ENCODE assay signal across 23 cellular contexts in genomic region chr17:75478508-75478907, GRCh38. TPM values are rescaled to one million over a fixed set of nuclear protein-coding genes. Genes with fewer than 3 reads are reported as not detected.
DNase-seq lines count a peak whose midpoint lies in the region; ATAC-seq, FAIRE-seq and TF ChIP-seq lines count a peak whose summit lies in the region.
"Had no signal": no experiment of that assay in that cellular context is flagged by ENCODE, and none has a peak within 500 bp of the region (broad histone marks: within the 10 kb centered on the region; RNA-seq: fewer than 3 reads in every experiment).

No MANE protein-coding gene starts in this region.

- H3K4me1 ChIP-seq in heart right ventricle = peaks cover 28 to 75% (median 55%) of the 10 kb centered on the region in 9 donors
- H3K4me1 ChIP-seq in K562 (replicated peaks in 1 of 2; ENCODE audit: control insufficient read depth in 2 of 2, insufficient read depth in 2 of 2, low read length in 2 of 2) = peaks cover 0 to 13% of the 10 kb centered on the region in 2 experiments; a peak in 2 of 5 replicates
- H3K4me1 ChIP-seq in mesenchymal stem cell (ENCODE audit: control insufficient read depth, insufficient read depth, low read depth, low read length) = peaks cover 26% of the 10 kb centered on the region
- H3K4me1 ChIP-seq in tibial nerve = peaks cover 0 to 91% (median 41%) of the 10 kb centered on the region in 4 donors
- peaks cover 0 to 9% (median 0%) of the 10 kb centered on the region in 4 donors for H3K4me1 ChIP-seq in right lobe of liver
- H3K4me1 ChIP-seq in spleen = peaks cover 10 to 79% (median 35%) of the 10 kb centered on the region in 6 donors
- H3K4me1 ChIP-seq: BE2C had no signal

- no peak overlapping the region for H3K4me2 ChIP-seq in K562 (ENCODE audit: insufficient read depth, low read length)
- no peak overlapping the region for H3K4me2 ChIP-seq in mesenchymal stem cell (ENCODE audit: low read length, poor library complexity, severe bottlenecking)

- H3K27me3 ChIP-seq in heart right ventricle = no peaks in the 10 kb centered on the region
- H3K27me3 ChIP-seq in K562 (ENCODE audit: control insufficient read depth in 2 of 2, insufficient read depth in 2 of 2, low read length in 2 of 2) = no peaks in the 10 kb centered on the region
- no peaks in the 10 kb centered on the region for H3K27me3 ChIP-seq in mesenchymal stem cell (ENCODE audit: control insufficient read depth in 1 of 2, insufficient read depth in 1 of 2, low read length in 2 of 2)
- H3K27me3 ChIP-seq in tibial nerve = no peaks in the 10 kb centered on the region
- no peaks in the 10 kb centered on the region for H3K27me3 ChIP-seq in right lobe of liver
- no peaks in the 10 kb centered on the region for H3K27me3 ChIP-seq in spleen (replicated peaks in 1 of 7)
- H3K27me3 ChIP-seq: ascending aorta, BE2C, gastroesophageal sphincter, left lung had no signal

- in situ Hi-C loops in K562 (cut with MboI) = no loop called here

- H3K14ac ChIP-seq in mesenchymal stem cell (ENCODE audit: low read length in 2 of 2) = no peak overlapping the region

- H4K20me1 ChIP-seq in K562 (replicated peaks; ENCODE audit: control insufficient read depth, insufficient read depth, low read length) = peaks cover 17% of the 10 kb centered on the region

- CTCF ChIA-PET in K562 (lab: Yijun Ruan, JAX; ENCODE audit: low intra/inter-chr PET ratio) = no interaction called here

- H2AFZ ChIP-seq in K562 (ENCODE audit: low read depth, low read length) (no peak overlapping the region), mesenchymal stem cell (ENCODE audit: low read depth, low read length) (no peak overlapping the region)

- no peak for ATAC-seq in heart right ventricle
- no peak for ATAC-seq in Right ventricle myocardium superior (ENCODE audit: poor library complexity)
- ATAC-seq in K562 = no peak
- no peak for ATAC-seq in right lobe of liver
- ATAC-seq: gastroesophageal sphincter, left lung had no signal

- H3K36me3 ChIP-seq in heart right ventricle (peaks cover 0 to 12% (median 0%) of the 10 kb centered on the region in 9 donors), K562 (ENCODE audit: control insufficient read depth, insufficient read depth, low read length) (peaks cover 5% of the 10 kb centered on the region; the same call in 2 of the 3 replicates), mesenchymal stem cell (ENCODE audit: control insufficient read depth in 1 of 2, insufficient read depth in 2 of 2, low read depth in 1 of 2, low read length in 2 of 2) (peaks cover 1 to 45% of the 10 kb centered on the region in 2 experiments), tibial nerve (no peaks in the 10 kb centered on the region), right lobe of liver (peaks cover 0 to under 1% (median 0%) of the 10 kb centered on the region in 4 donors), spleen (peaks cover 0 to 72% (median 4%) of the 10 kb centered on the region in 6 donors)

- no peak overlapping the region for H2BK15ac ChIP-seq in mesenchymal stem cell (ENCODE audit: low read depth, poor library complexity, severe bottlenecking)

- no peak overlapping the region for H3K4me3 ChIP-seq in heart right ventricle
- no peak overlapping the region for H3K4me3 ChIP-seq in K562
- H3K4me3 ChIP-seq in mesenchymal stem cell (ENCODE audit: insufficient read depth in 1 of 2, low read depth in 1 of 2, low read length in 2 of 2) = no peak overlapping the region
- no peak overlapping the region for H3K4me3 ChIP-seq in tibial nerve
- no peak overlapping the region for H3K4me3 ChIP-seq in right lobe of liver
- H3K4me3 ChIP-seq in spleen = no peak overlapping the region
- H3K4me3 ChIP-seq: ascending aorta, coronary artery, gastroesophageal sphincter, left lung, skin epidermis had no signal

- H3K79me1 ChIP-seq in mesenchymal stem cell (replicated peaks; ENCODE audit: low read length, poor library complexity, severe bottlenecking) = peaks cover 45% of the 10 kb centered on the region

- BruUV-seq in K562 (replicated peaks; lab: Mats Ljungman, UMichigan) = no TSS peak

- TF ChIP-seq POLR2A in K562 (conservative IDR thresholded peaks at IDR 0.05) = no peak
- TF ChIP-seq POLR2A in tibial nerve (IDR thresholded peaks at IDR 0.05) = no peak
- TF ChIP-seq POLR2A in right lobe of liver (IDR thresholded peaks at IDR 0.05) = no peak
- no peak for TF ChIP-seq POLR2A in spleen (IDR thresholded peaks at IDR 0.05)

- H4K8ac ChIP-seq in mesenchymal stem cell (ENCODE audit: low read length) = peak overlapping the region; percentile 36

- H3K27ac ChIP-seq in heart right ventricle (peak overlapping the region in 6 of 10 donors; percentile 1 to 51 (median 27)), K562 (ENCODE audit: extremely low read depth, low read depth, low read length) (no peak overlapping the region), mesenchymal stem cell (ENCODE audit: low read length, poor library complexity, severe bottlenecking) (no peak overlapping the region), tibial nerve (peak overlapping the region in 3 of 4 donors; percentile 4 to 46 (median 31)), right lobe of liver (no peak overlapping the region), spleen (peak overlapping the region in 3 of 8 donors; percentile 18 to 41 (median 37))
- H3K27ac ChIP-seq: coronary artery, left lung, skin epidermis, VCaP had no signal

- peak overlapping the region in 1 of 2 experiments; percentile 70 for H3K23ac ChIP-seq in mesenchymal stem cell (ENCODE audit: low read length in 2 of 2)

- no peaks in the 10 kb centered on the region for H3K9me3 ChIP-seq in heart right ventricle
- H3K9me3 ChIP-seq in K562 (replicated peaks; ENCODE audit: control insufficient read depth, insufficient read depth, low read depth, low read length) = no peaks in the 10 kb centered on the region
- no peaks in the 10 kb centered on the region for H3K9me3 ChIP-seq in mesenchymal stem cell (ENCODE audit: control insufficient read depth, low read length)
- no peaks in the 10 kb centered on the region for H3K9me3 ChIP-seq in tibial nerve
- H3K9me3 ChIP-seq in right lobe of liver = no peaks in the 10 kb centered on the region
- H3K9me3 ChIP-seq in spleen = no peaks in the 10 kb centered on the region
- H3K9me3 ChIP-seq: ascending aorta, BE2C, gastroesophageal sphincter, left lung had no signal

- H2BK120ac ChIP-seq in mesenchymal stem cell (ENCODE audit: low read depth, low read length) = no peak overlapping the region

- 65 to 69% methylated on average over 7 of the region's 7 CpGs for WGBS in heart right ventricle, 2 donors
- WGBS in K562 (ENCODE audit: insufficient coverage, low coverage, missing lambda C conversion rate) = 55% methylated on average over 6 of the region's 7 CpGs
- WGBS in mesenchymal stem cell = 62% methylated on average over 7 of the region's 7 CpGs
- 57 to 62% methylated on average over 7 of the region's 7 CpGs for WGBS in tibial nerve, 2 donors
- 83% methylated on average over 7 of the region's 7 CpGs for WGBS in right lobe of liver (ENCODE audit: insufficient coverage, low coverage, low lambda C conversion rate, missing lambda C conversion rate)
- WGBS in spleen, 5 donors = 76 to 88% (median 86%) methylated on average over 7 of the region's 7 CpGs

- H3K9me1 ChIP-seq in K562 (ENCODE audit: control insufficient read depth, insufficient read depth, low read length) = no peaks in the 10 kb centered on the region

- TF ChIP-seq CTCF in heart right ventricle (IDR thresholded peaks at IDR 0.05) = no peak
- no peak for TF ChIP-seq CTCF in K562 (IDR thresholded peaks at IDR 0.05 in 2 of 3, conservative IDR thresholded peaks at IDR 0.05 in 1 of 3; ENCODE audit: insufficient read depth in 2 of 3, low read depth in 1 of 3, low read length in 3 of 3)
- TF ChIP-seq CTCF in tibial nerve (IDR thresholded peaks at IDR 0.05) = no peak
- no peak for TF ChIP-seq CTCF in right lobe of liver (IDR thresholded peaks at IDR 0.05)
- TF ChIP-seq CTCF in spleen (IDR thresholded peaks at IDR 0.05 in 8 of 11, conservative IDR thresholded peaks at IDR 0.05 in 3 of 11) = no peak

- no peak overlapping the region for H2BK5ac ChIP-seq in mesenchymal stem cell (ENCODE audit: low read depth, low read length, poor library complexity, severe bottlenecking)

- POLR2A ChIA-PET in K562 (lab: Yijun Ruan, JAX) = interaction anchor here (1.2 kb wide), 1 partner anchor 12 kb away, joined by 3 read pairs; no protein-coding TSS in a partner anchor

- TF ChIP-seq RAD21 in K562 (CRISPR knock-in tag; conservative IDR thresholded peaks at IDR 0.05 in 1 of 2, IDR thresholded peaks at IDR 0.05 in 1 of 2) = no peak

- no peak overlapping the region for H3K18ac ChIP-seq in mesenchymal stem cell (ENCODE audit: low read depth in 1 of 2, low read length in 2 of 2)

- no peak overlapping the region for H3K9ac ChIP-seq in K562 (ENCODE audit: insufficient read depth in 1 of 2, low read depth in 2 of 2, low read length in 2 of 2)
- no peak overlapping the region for H3K9ac ChIP-seq in mesenchymal stem cell (ENCODE audit: low read length)

- H3K4ac ChIP-seq in mesenchymal stem cell (ENCODE audit: low read depth in 1 of 2, low read length in 2 of 2) = no peak overlapping the region

- no peak overlapping the region for H2BK12ac ChIP-seq in mesenchymal stem cell (ENCODE audit: low read length in 2 of 2)

- H4K91ac ChIP-seq in mesenchymal stem cell (ENCODE audit: low read length) = no peak overlapping the region

- intact Hi-C loops in heart right ventricle (cut with DNase I) (loop anchor here in 2 of 10 donors (5.0 to 10.0 kb wide), 3 partner anchors 34 to 54 kb away; no protein-coding TSS in a partner anchor), Right ventricle myocardium superior (cut with DNase I) (no loop called here), K562 (cut with micrococcal nuclease) (no loop called here), right lobe of liver (cut with DNase I) (no loop called here), spleen (cut with DNase I; ENCODE audit: low total_unique reads) (no loop called here)

- no peak for TF ChIP-seq EP300 in K562 (IDR thresholded peaks at IDR 0.05; ENCODE audit: low read length)
- no peak for TF ChIP-seq EP300 in tibial nerve (IDR thresholded peaks at IDR 0.05)

- FAIRE-seq in K562 (lab: Jason Lieb, UNC) = peak; percentile 49
- FAIRE-seq: urothelium cell line had no signal

- H2AK5ac ChIP-seq in mesenchymal stem cell (ENCODE audit: low read length, severe bottlenecking) = no peak overlapping the region

- H3K79me2 ChIP-seq in K562 (ENCODE audit: control insufficient read depth, insufficient read depth, low read length) = no peaks in the 10 kb centered on the region

- DNase-seq in heart right ventricle (no peak), Right ventricle myocardium superior (no peak), K562 (ENCODE audit: extremely low read depth in 1 of 4, low spot score in 3 of 4) (no peak), mesenchymal stem cell (no peak), tibial nerve (ENCODE audit: low spot score in 2 of 2) (no peak), right lobe of liver (no peak), spleen (no peak)
- no peak for DNase-seq in activated CD8-positive, alpha-beta memory T cell treated with anti-CD3 and anti-CD28 coated beads, Interleukin-2, amount 50 U/mL, for 48 hours
- DNase-seq: activated CD4-positive, alpha-beta T cell treated with anti-CD3 and anti-CD28 coated beads, Interleukin-2, amount 50 U/mL, for 4 hours; activated T-cell treated with anti-CD3 and anti-CD28 coated beads for 4 hours; BE2C; NCI-H1105 treated with DMSO at 0.1 percent for 48 hours; NCI-H2107; NCI-H526; occipital lobe; SHP77 treated with DMSO at 0.1 percent for 48 hours had no signal

RNA-seq across cellular contexts. Expression of gene TMEM94, which starts 22.1 kb away (rescaled TPM):
- 10 to 100 TPM; 29.0 to 66.7 (median 41.3) TPM for total RNA-seq in heart right ventricle
- 10 to 100 TPM; 25.6 to 56.1 TPM for polyA plus RNA-seq in heart right ventricle
- total RNA-seq in Right ventricle myocardium superior = 38.0 TPM
- 116 and 363 TPM in 2 replicates for total RNA-seq in K562 (2011; cell fraction: chromatin; rRNA removed; ENCODE audit: low replicate concordance)
- total RNA-seq in K562 (2011; cell fraction: nucleolus; rRNA removed) = 190 and 220 TPM in 2 replicates
- total RNA-seq in K562 (2011; cell fraction: nucleoplasm; rRNA removed) = 137 and 149 TPM in 2 replicates
- total RNA-seq in K562 (2014; rRNA removed) = 13.5 and 20.4 TPM in 2 replicates
- 6.5 and 10.0 TPM in 2 replicates for total RNA-seq in K562 (2014; rRNA removed; fragmentation: Illumina TruSeq; extraction: Trizol)
- total RNA-seq in K562 (2015; rRNA removed; fragmentation: Illumina TruSeq; extraction: Trizol) = 14.4 and 17.2 TPM in 2 replicates
- 32.8 and 42.1 TPM in 2 replicates for total RNA-seq in K562 (2021)
- 15.7 and 53.7 TPM in 2 replicates for polyA plus RNA-seq in K562 (2011; rRNA removed)
- 33.2 and 34.4 TPM in 2 replicates for polyA plus RNA-seq in K562 (2011; cell fraction: cytosol; rRNA removed)
- polyA plus RNA-seq in K562 (2011; cell fraction: nucleus; rRNA removed) = 322 and 398 TPM in 2 replicates
- polyA plus RNA-seq in K562 (2012) = 42.5 and 69.5 TPM in 2 replicates
- polyA plus RNA-seq in K562 (2014; fragmentation: Illumina TruSeq; extraction: Trizol) = 48.1 and 55.6 TPM in 2 replicates
- 1 to 10 TPM in 1 of 2 experiments, under 1 TPM in 1; 0.35 to 1.6 TPM for polyA plus RNA-seq in K562 (2014; fragmentation: Nextera tagmentation; extraction: Ambion mirVana)
- polyA plus RNA-seq in K562 (2014; rRNA removed) = 26.1 and 31.4 TPM in 2 replicates
- polyA minus RNA-seq in K562 (2011; rRNA and poly(A)+ RNA removed) = 11.4 and 20.1 TPM in 2 replicates
- polyA minus RNA-seq in K562 (2011; cell fraction: cytosol; rRNA and poly(A)+ RNA removed) = 28.0 and 36.5 TPM in 2 replicates
- 74.6 and 97.4 TPM in 2 replicates for polyA minus RNA-seq in K562 (2011; cell fraction: nucleus; rRNA and poly(A)+ RNA removed)
- 38.5 TPM for polyA plus RNA-seq in mesenchymal stem cell (2013, experiment 1 of 2)
- 37.2 TPM for polyA plus RNA-seq in mesenchymal stem cell (2013, experiment 2 of 2)
- 10 to 100 TPM; 84.3 to 95.1 (median 89.9) TPM for total RNA-seq in tibial nerve
- 10 to 100 TPM; 24.2 to 47.1 (median 29.6) TPM for total RNA-seq in right lobe of liver
- 100 to 1,000 TPM in 1 of 7 donors, 10 to 100 TPM in 6; 66.6 to 101 (median 94.1) TPM for total RNA-seq in spleen
- 10 to 100 TPM; 24.8 to 77.8 (median 59.5) TPM for polyA plus RNA-seq in spleen

RNA-seq across cellular contexts. Expression of gene CASKIN2, which starts 36.8 kb away (rescaled TPM):
- total RNA-seq in heart right ventricle = 10 to 100 TPM; 29.0 to 59.2 (median 37.2) TPM
- polyA plus RNA-seq in heart right ventricle = 10 to 100 TPM; 17.6 to 31.2 TPM
- total RNA-seq in Right ventricle myocardium superior = 33.3 TPM
- 7.8 and 33.3 TPM in 2 replicates for total RNA-seq in K562 (2011; cell fraction: chromatin; rRNA removed; ENCODE audit: low replicate concordance)
- total RNA-seq in K562 (2011; cell fraction: nucleolus; rRNA removed) = 14.5 and 19.7 TPM in 2 replicates
- 6.2 and 10.0 TPM in 2 replicates for total RNA-seq in K562 (2011; cell fraction: nucleoplasm; rRNA removed)
- total RNA-seq in K562 (2014; rRNA removed) = 2.3 and 3.5 TPM in 2 replicates
- 1.1 and 1.3 TPM in 2 replicates for total RNA-seq in K562 (2014; rRNA removed; fragmentation: Illumina TruSeq; extraction: Trizol)
- total RNA-seq in K562 (2015; rRNA removed; fragmentation: Illumina TruSeq; extraction: Trizol) = 2.1 and 2.3 TPM in 2 replicates
- 12.2 and 14.5 TPM in 2 replicates for total RNA-seq in K562 (2021)
- polyA plus RNA-seq in K562 (2011; rRNA removed) = 1.9 and 2.2 TPM in 2 replicates
- polyA plus RNA-seq in K562 (2011; cell fraction: cytosol; rRNA removed) = 1.2 and 1.5 TPM in 2 replicates
- polyA plus RNA-seq in K562 (2011; cell fraction: nucleus; rRNA removed) = 6.5 and 13.9 TPM in 2 replicates
- 4.8 and 5.2 TPM in 2 replicates for polyA plus RNA-seq in K562 (2012)
- 2.5 and 5.7 TPM in 2 replicates for polyA plus RNA-seq in K562 (2014; fragmentation: Illumina TruSeq; extraction: Trizol)
- under 1 TPM; 0.01 to 0.04 TPM for polyA plus RNA-seq in K562 (2014; fragmentation: Nextera tagmentation; extraction: Ambion mirVana)
- polyA plus RNA-seq in K562 (2014; rRNA removed) = 3.0 and 5.1 TPM in 2 replicates
- polyA minus RNA-seq in K562 (2011; rRNA and poly(A)+ RNA removed) = 1.8 and 1.9 TPM in 2 replicates
- 3.8 and 8.4 TPM in 2 replicates for polyA minus RNA-seq in K562 (2011; cell fraction: cytosol; rRNA and poly(A)+ RNA removed)
- polyA minus RNA-seq in K562 (2011; cell fraction: nucleus; rRNA and poly(A)+ RNA removed) = 8.6 and 9.6 TPM in 2 replicates
- polyA plus RNA-seq in mesenchymal stem cell (2013, experiment 1 of 2) = 6.3 TPM
- 6.1 TPM for polyA plus RNA-seq in mesenchymal stem cell (2013, experiment 2 of 2)
- 10 to 100 TPM; 36.0 to 59.0 (median 51.3) TPM for total RNA-seq in tibial nerve
- total RNA-seq in right lobe of liver = 10 to 100 TPM in 4 of 6 experiments, 1 to 10 TPM in 2; 9.0 to 26.0 (median 12.0) TPM
- total RNA-seq in spleen = 100 to 1,000 TPM in 3 of 7 donors, 10 to 100 TPM in 4; 33.5 to 135 (median 51.1) TPM
- polyA plus RNA-seq in spleen = 10 to 100 TPM in 1 of 3 donors, 1 to 10 TPM in 2; 4.7 to 27.8 (median 6.2) TPM

RNA-seq across cellular contexts. Expression of gene TSEN54, which starts 37.8 kb away (rescaled TPM):
- total RNA-seq in heart right ventricle = 1 to 10 TPM; 4.2 to 9.9 (median 6.1) TPM
- polyA plus RNA-seq in heart right ventricle = 10 to 100 TPM; 13.6 to 18.1 TPM
- total RNA-seq in Right ventricle myocardium superior = 5.6 TPM
- 43.1 and 96.1 TPM in 2 replicates for total RNA-seq in K562 (2011; cell fraction: chromatin; rRNA removed; ENCODE audit: low replicate concordance)
- 63.2 and 67.5 TPM in 2 replicates for total RNA-seq in K562 (2011; cell fraction: nucleolus; rRNA removed)
- total RNA-seq in K562 (2011; cell fraction: nucleoplasm; rRNA removed) = 52.4 and 53.0 TPM in 2 replicates
- 53.0 and 81.0 TPM in 2 replicates for total RNA-seq in K562 (2014; rRNA removed)
- total RNA-seq in K562 (2014; rRNA removed; fragmentation: Illumina TruSeq; extraction: Trizol) = 34.6 and 48.9 TPM in 2 replicates
- 35.6 and 37.2 TPM in 2 replicates for total RNA-seq in K562 (2015; rRNA removed; fragmentation: Illumina TruSeq; extraction: Trizol)
- 58.0 and 64.3 TPM in 2 replicates for total RNA-seq in K562 (2021)
- 57.6 and 62.0 TPM in 2 replicates for polyA plus RNA-seq in K562 (2011; rRNA removed)
- polyA plus RNA-seq in K562 (2011; cell fraction: cytosol; rRNA removed) = 56.9 and 82.8 TPM in 2 replicates
- 77.8 and 89.5 TPM in 2 replicates for polyA plus RNA-seq in K562 (2011; cell fraction: nucleus; rRNA removed)
- 38.5 and 39.9 TPM in 2 replicates for polyA plus RNA-seq in K562 (2012)
- polyA plus RNA-seq in K562 (2014; fragmentation: Illumina TruSeq; extraction: Trizol) = 40.0 and 41.6 TPM in 2 replicates
- polyA plus RNA-seq in K562 (2014; fragmentation: Nextera tagmentation; extraction: Ambion mirVana) = 10 to 100 TPM in 1 of 2 experiments, 1 to 10 TPM in 1; 5.9 to 13.6 TPM
- 55.6 and 62.6 TPM in 2 replicates for polyA plus RNA-seq in K562 (2014; rRNA removed)
- 23.1 and 38.9 TPM in 2 replicates for polyA minus RNA-seq in K562 (2011; rRNA and poly(A)+ RNA removed)
- 16.1 and 23.9 TPM in 2 replicates for polyA minus RNA-seq in K562 (2011; cell fraction: cytosol; rRNA and poly(A)+ RNA removed)
- 14.4 and 17.5 TPM in 2 replicates for polyA minus RNA-seq in K562 (2011; cell fraction: nucleus; rRNA and poly(A)+ RNA removed)
- 8.4 TPM for polyA plus RNA-seq in mesenchymal stem cell (2013, experiment 1 of 2)
- 9.2 TPM for polyA plus RNA-seq in mesenchymal stem cell (2013, experiment 2 of 2)
- 10 to 100 TPM; 43.3 to 84.6 (median 53.0) TPM for total RNA-seq in tibial nerve
- total RNA-seq in right lobe of liver = 10 to 100 TPM in 4 of 6 experiments, 1 to 10 TPM in 2; 8.5 to 13.6 (median 10.2) TPM
- 10 to 100 TPM; 31.0 to 58.1 (median 35.4) TPM for total RNA-seq in spleen
- polyA plus RNA-seq in spleen = 10 to 100 TPM; 40.8 to 87.8 (median 68.9) TPM

RNA-seq across cellular contexts. Expression of gene LLGL2, which starts 47.0 kb away (rescaled TPM):
- total RNA-seq in heart right ventricle (1 to 10 TPM; 1.1 to 5.0 (median 2.6) TPM), Right ventricle myocardium superior (3.6 TPM), K562 (2014; rRNA removed) (17.9 and 19.5 TPM in 2 replicates), K562 (2014; rRNA removed; fragmentation: Illumina TruSeq; extraction: Trizol) (1.8 and 3.0 TPM in 2 replicates), K562 (2015; rRNA removed; fragmentation: Illumina TruSeq; extraction: Trizol) (10.2 and 11.8 TPM in 2 replicates), K562 (2021) (24.4 and 25.2 TPM in 2 replicates), tibial nerve (10 to 100 TPM in 1 of 4 donors, 1 to 10 TPM in 3; 8.4 to 18.4 (median 8.8) TPM), right lobe of liver (10 to 100 TPM; 32.8 to 71.4 (median 44.6) TPM), spleen (10 to 100 TPM; 44.0 to 97.8 (median 75.1) TPM)
- polyA plus RNA-seq in heart right ventricle (10 to 100 TPM in 1 of 2 donors, 1 to 10 TPM in 1; 5.6 to 14.8 TPM), K562 (2011; rRNA removed) (12.5 and 16.0 TPM in 2 replicates), K562 (2014; fragmentation: Illumina TruSeq; extraction: Trizol) (3.7 and 14.7 TPM in 2 replicates), K562 (2014; fragmentation: Nextera tagmentation; extraction: Ambion mirVana) (1 to 10 TPM in 1 of 2 experiments, under 1 TPM in 1; 0.32 to 1.3 TPM), K562 (2014; rRNA removed) (17.7 and 23.7 TPM in 2 replicates), spleen (100 to 1,000 TPM in 1 of 3 donors, 10 to 100 TPM in 2; 28.6 to 153 (median 92.6) TPM)
- 25.4 and 96.6 TPM in 2 replicates for total RNA-seq in K562 (2011; cell fraction: chromatin; rRNA removed; ENCODE audit: low replicate concordance)
- 63.3 and 66.7 TPM in 2 replicates for total RNA-seq in K562 (2011; cell fraction: nucleolus; rRNA removed)
- total RNA-seq in K562 (2011; cell fraction: nucleoplasm; rRNA removed) = 38.1 and 42.6 TPM in 2 replicates
- polyA plus RNA-seq in K562 (2011; cell fraction: cytosol; rRNA removed) = 14.3 and 34.7 TPM in 2 replicates
- 44.8 and 82.4 TPM in 2 replicates for polyA plus RNA-seq in K562 (2011; cell fraction: nucleus; rRNA removed)
- polyA plus RNA-seq in K562 (2012) = 14.8 and 26.6 TPM in 2 replicates
- 4.3 and 6.7 TPM in 2 replicates for polyA minus RNA-seq in K562 (2011; rRNA and poly(A)+ RNA removed)
- 10.6 and 11.3 TPM in 2 replicates for polyA minus RNA-seq in K562 (2011; cell fraction: cytosol; rRNA and poly(A)+ RNA removed)
- 21.3 and 23.8 TPM in 2 replicates for polyA minus RNA-seq in K562 (2011; cell fraction: nucleus; rRNA and poly(A)+ RNA removed)
- 3.6 TPM for polyA plus RNA-seq in mesenchymal stem cell (2013, experiment 1 of 2)
- 3.5 TPM for polyA plus RNA-seq in mesenchymal stem cell (2013, experiment 2 of 2)

Comparison
In these comparisons a context has a peak if more than half of its experiments do, and no peak if none do; other contexts are left out.
1. H3K27ac ChIP-seq: peak in heart right ventricle (6 of 10) and tibial nerve (3 of 4); none in K562 (single experiment), mesenchymal stem cell (single experiment) and right lobe of liver (0 of 3).